12 cellular contexts compared by ENCODE assay signal in the genomic region with DNA sequence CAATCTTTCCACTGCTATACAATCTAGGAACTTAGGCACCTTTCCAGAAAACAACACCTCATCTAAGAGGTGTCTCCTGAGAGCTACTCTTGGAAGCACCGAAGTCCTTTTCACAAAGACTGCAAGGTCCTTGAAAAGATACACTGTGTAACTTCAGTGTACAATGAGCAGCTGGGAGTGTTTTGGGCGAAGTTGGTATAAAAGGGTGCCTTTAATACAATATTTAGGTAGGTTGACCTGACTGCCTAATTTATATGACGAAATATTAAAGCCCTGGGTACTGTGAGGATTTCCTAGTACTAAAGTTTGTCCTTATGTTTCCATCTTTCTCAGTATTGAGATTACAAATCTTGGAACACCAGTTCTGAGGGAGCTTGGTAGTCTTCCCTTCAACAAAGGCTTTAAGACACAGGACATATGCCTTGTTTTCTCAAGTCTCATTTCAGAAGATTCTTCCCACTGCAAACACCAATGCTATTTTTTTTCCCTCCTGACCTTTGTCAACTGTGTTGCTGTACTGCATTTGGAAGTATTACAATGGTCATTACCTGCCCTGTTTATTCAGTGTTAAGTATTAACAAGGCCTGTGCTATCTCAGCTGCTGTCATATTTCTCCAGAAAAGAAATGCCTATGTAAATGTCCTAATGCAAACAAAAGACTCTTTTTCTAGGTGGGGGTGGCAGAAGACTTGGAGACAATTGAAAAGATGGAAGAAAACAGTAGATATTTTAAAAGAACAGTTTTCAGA.
A peak's percentile ranks its signal among the peaks of the same experiment; 100 is the strongest.
DNase-seq lines count a peak whose midpoint lies in the region; ATAC-seq, FAIRE-seq and TF ChIP-seq lines count a peak whose summit lies in the region.
"Had no signal": no experiment of that assay in that cellular context is flagged by ENCODE, and none has a peak within 500 bp of the region (broad histone marks: within the 10 kb centered on the region; RNA-seq: fewer than 3 reads in every experiment).

No MANE protein-coding gene starts in this region.

- no peak for TF ChIP-seq EP300 in esophagus muscularis mucosa (IDR thresholded peaks at IDR 0.05)

- H3K36me3 ChIP-seq in esophagus muscularis mucosa (no peaks in the 10 kb centered on the region), pancreas (no peaks in the 10 kb centered on the region), adrenal gland (replicated peaks in 1 of 2) (no peaks in the 10 kb centered on the region)

- DNase-seq in DMS153 (lab: John Stamatoyannopoulos, UW), result peak; percentile 39
- peak; percentile 82 for DNase-seq in NCI-H146 treated with DMSO at 0.1 percent for 48 hours (lab: John Stamatoyannopoulos, UW; ENCODE audit: unreplicated experiment)
- DNase-seq in esophagus muscularis mucosa (ENCODE audit: extremely low spot score), result no peak
- peak in 2 of 6 donors; percentile 30 to 34 for DNase-seq in pancreas
- no peak for DNase-seq in Kasumi-1 (lab: John Stamatoyannopoulos, UW)
- DNase-seq in adrenal gland, result no peak
- no peak for DNase-seq in effector CD4-positive, alpha-beta T cell
- DNase-seq: activated CD8-positive, alpha-beta memory T cell treated with anti-CD3 and anti-CD28 coated beads for 24 hours; H7; stimulated activated CD4-positive, alpha-beta T cell treated with anti-CD3 and anti-CD28 coated beads, Interleukin-4, amount 100 ng/mL, for 1 hour had no signal

- intact Hi-C loops in esophagus muscularis mucosa (cut with DNase I), result loop anchor here (10.0 kb wide), 2 partner anchors 135 to 305 kb away; a partner anchor contains a TSS
- intact Hi-C loops in pancreas (cut with DNase I), result no loop called here
- intact Hi-C loops in adrenal gland (cut with DNase I), result no loop called here

- TF ChIP-seq CTCF in esophagus muscularis mucosa (IDR thresholded peaks at IDR 0.05) (no peak), pancreas (IDR thresholded peaks at IDR 0.05) (no peak), adrenal gland (IDR thresholded peaks at IDR 0.05) (no peak)

- H3K27me3 ChIP-seq in esophagus muscularis mucosa (no peaks in the 10 kb centered on the region), pancreas (no peaks in the 10 kb centered on the region), adrenal gland (no peaks in the 10 kb centered on the region)

- TF ChIP-seq POLR2A in esophagus muscularis mucosa (IDR thresholded peaks at IDR 0.05; ENCODE audit: low read depth) (no peak), adrenal gland (IDR thresholded peaks at IDR 0.05) (no peak)

- H3K4me1 ChIP-seq in esophagus muscularis mucosa (peaks cover 17 to 38% (median 22%) of the 10 kb centered on the region in 4 donors), pancreas (peaks cover 34 to 45% (median 41%) of the 10 kb centered on the region in 3 donors), adrenal gland (replicated peaks in 1 of 2) (peaks cover 0 to 29% of the 10 kb centered on the region in 2 donors)

- H3K9me3 ChIP-seq in esophagus muscularis mucosa (peaks cover 0 to 8% (median 0%) of the 10 kb centered on the region in 4 donors), pancreas (no peaks in the 10 kb centered on the region), adrenal gland (replicated peaks in 1 of 3) (no peaks in the 10 kb centered on the region)

- peak; percentile 90 for FAIRE-seq in pancreas (lab: Jason Lieb, UNC)

- H3K4me3 ChIP-seq in esophagus muscularis mucosa (no peak overlapping the region), pancreas (no peak overlapping the region), adrenal gland (no peak overlapping the region)

- H3K27ac ChIP-seq in esophagus muscularis mucosa (replicated peaks in 1 of 4) (peak overlapping the region; percentile 45 to 64 (median 58)), pancreas (peak overlapping the region; percentile 25 to 87 (median 74)), adrenal gland (no peak overlapping the region)
- H3K27ac ChIP-seq: KMS-11 had no signal

- ATAC-seq in pancreas (peak; percentile 96 to 97 (median 96)), HG03097 (IDR thresholded peaks at IDR 0.05; ENCODE audit: low FRiP score, unreplicated experiment) (no peak)

- 70% methylated on average over 3 of the region's 3 CpGs for WGBS in esophagus muscularis mucosa
- 19% methylated on average over 3 of the region's 3 CpGs for WGBS in pancreas, 2 donors
- 73 to 79% (median 75%) methylated on average over 3 of the region's 3 CpGs for WGBS in adrenal gland, 4 donors

Comparison
In these comparisons a context has a peak if more than half of its experiments do, and no peak if none do; other contexts are left out.
1. DNase-seq: peak in DMS153 (single experiment) and NCI-H146 treated with DMSO at 0.1 percent for 48 hours (single experiment); none in esophagus muscularis mucosa (single experiment), Kasumi-1 (0 of 2), adrenal gland (0 of 7) and effector CD4-positive, alpha-beta T cell (single experiment).
2. H3K27ac ChIP-seq: peak in esophagus muscularis mucosa (4 of 4) and pancreas (4 of 4); none in adrenal gland (0 of 5).